Comparison of ENCODE assay signal across 16 cellular contexts in genomic region chr3:115975796-115976195, GRCh38.
"Had no signal": no experiment of that assay in that cellular context is flagged by ENCODE, and none has a peak within 500 bp of the region (broad histone marks: within the 10 kb centered on the region; RNA-seq: fewer than 3 reads in every experiment).

No MANE protein-coding gene starts in this region.

- ATAC-seq: activated T-helper 17 cell treated with anti-CD3 and anti-CD28 coated beads, Interleukin-2, amount 50 U/mL, for 72 hours; naive thymus-derived CD8-positive, alpha-beta T cell; psoas muscle; sciatic nerve had no signal

- H3K27ac Mint-ChIP-seq: activated CD4-positive, alpha-beta T cell treated with anti-CD3 and anti-CD28 coated beads, Interleukin-2, amount 10 ng/mL, durations not matched to agents 7 days and 5 days; activated naive CD4-positive, alpha-beta T cell treated with anti-CD3 and anti-CD28 coated beads, Interleukin-2, amount 10 ng/mL, durations not matched to agents 7 days and 5 days; activated T-helper 17 cell treated with anti-CD3 and anti-CD28 coated beads, Interleukin-2, amount 50 U/mL, for 72 hours; immature natural killer cell; naive thymus-derived CD8-positive, alpha-beta T cell; stimulated activated naive CD8-positive, alpha-beta T cell treated with anti-CD3 and anti-CD28 coated beads, Interleukin-15, Interleukin-2, amounts not matched to agents 100 ng/mL and 50 ng/mL, for 24 hours had no signal

- H3K27me3 ChIP-seq: upper lobe of left lung had no signal

- H3K4me1 Mint-ChIP-seq: activated CD4-positive, alpha-beta T cell treated with anti-CD3 and anti-CD28 coated beads, Interleukin-2, amount 10 ng/mL, durations not matched to agents 7 days and 5 days; activated naive CD4-positive, alpha-beta T cell treated with anti-CD3 and anti-CD28 coated beads, Interleukin-2, amount 10 ng/mL, durations not matched to agents 7 days and 5 days; activated T-helper 17 cell treated with anti-CD3 and anti-CD28 coated beads, Interleukin-2, amount 50 U/mL, for 72 hours; immature natural killer cell had no signal

- H3K4me3 ChIP-seq: lower lobe of right lung, psoas muscle, upper lobe of left lung had no signal

- H3K36me3 Mint-ChIP-seq: activated naive CD4-positive, alpha-beta T cell treated with anti-CD3 and anti-CD28 coated beads, Interleukin-2, amount 10 ng/mL, durations not matched to agents 7 days and 5 days; immature natural killer cell; naive thymus-derived CD8-positive, alpha-beta T cell had no signal

- H3K9me3 ChIP-seq: lower lobe of right lung, psoas muscle, upper lobe of left lung had no signal

- H3K4me3 Mint-ChIP-seq: activated CD4-positive, alpha-beta T cell treated with anti-CD3 and anti-CD28 coated beads, Interleukin-2, amount 10 ng/mL, durations not matched to agents 7 days and 5 days; activated naive CD4-positive, alpha-beta T cell treated with anti-CD3 and anti-CD28 coated beads, Interleukin-2, amount 10 ng/mL, durations not matched to agents 7 days and 5 days; activated T-helper 17 cell treated with anti-CD3 and anti-CD28 coated beads, Interleukin-2, amount 50 U/mL, for 72 hours; immature natural killer cell; naive thymus-derived CD8-positive, alpha-beta T cell; stimulated activated naive CD8-positive, alpha-beta T cell treated with anti-CD3 and anti-CD28 coated beads, Interleukin-15, Interleukin-2, amounts not matched to agents 100 ng/mL and 50 ng/mL, for 24 hours had no signal

- DNase-seq: activated CD4-positive, alpha-beta T cell treated with anti-CD3 and anti-CD28 coated beads, Interleukin-2, amount 10 ng/mL, durations not matched to agents 7 days and 5 days; activated CD4-positive, CD25-positive, alpha-beta regulatory T cell; activated naive CD4-positive, alpha-beta T cell treated with anti-CD3 and anti-CD28 coated beads, Interleukin-2, amount 10 ng/mL, durations not matched to agents 7 days and 5 days; activated T-cell treated with anti-CD3 and anti-CD28 coated beads for 4 hours; central memory CD4-positive, alpha-beta T cell; erythroblast; immature natural killer cell; lower lobe of right lung; naive thymus-derived CD8-positive, alpha-beta T cell; nucleus accumbens; psoas muscle; stimulated activated CD4-positive, alpha-beta T cell treated with anti-CD3 and anti-CD28 coated beads, Interleukin-4, amount 100 ng/mL, for 1 hour; upper lobe of left lung had no signal

- H3K27ac ChIP-seq: lower lobe of right lung, psoas muscle, upper lobe of left lung had no signal

- H3K27me3 Mint-ChIP-seq: activated CD4-positive, alpha-beta T cell treated with anti-CD3 and anti-CD28 coated beads, Interleukin-2, amount 10 ng/mL, durations not matched to agents 7 days and 5 days; activated naive CD4-positive, alpha-beta T cell treated with anti-CD3 and anti-CD28 coated beads, Interleukin-2, amount 10 ng/mL, durations not matched to agents 7 days and 5 days; stimulated activated naive CD8-positive, alpha-beta T cell treated with anti-CD3 and anti-CD28 coated beads, Interleukin-15, Interleukin-2, amounts not matched to agents 100 ng/mL and 50 ng/mL, for 24 hours had no signal

- H3K4me1 ChIP-seq: lower lobe of right lung, psoas muscle, upper lobe of left lung had no signal

- H3K9me3 Mint-ChIP-seq: activated CD4-positive, alpha-beta T cell treated with anti-CD3 and anti-CD28 coated beads, Interleukin-2, amount 10 ng/mL, durations not matched to agents 7 days and 5 days; activated naive CD4-positive, alpha-beta T cell treated with anti-CD3 and anti-CD28 coated beads, Interleukin-2, amount 10 ng/mL, durations not matched to agents 7 days and 5 days; stimulated activated naive CD8-positive, alpha-beta T cell treated with anti-CD3 and anti-CD28 coated beads, Interleukin-15, Interleukin-2, amounts not matched to agents 100 ng/mL and 50 ng/mL, for 24 hours had no signal

- H3K36me3 ChIP-seq: lower lobe of right lung, upper lobe of left lung had no signal
